In genomic region chr6:45078432-45078831, GRCh38 we compare ENCODE assay signal across 20 cellular contexts.
DNase-seq lines count a peak whose midpoint lies in the region; ATAC-seq, FAIRE-seq and TF ChIP-seq lines count a peak whose summit lies in the region.
"Had no signal": no experiment of that assay in that cellular context is flagged by ENCODE, and none has a peak within 500 bp of the region (broad histone marks: within the 10 kb centered on the region; RNA-seq: fewer than 3 reads in every experiment).

No MANE protein-coding gene starts in this region.

- TF ChIP-seq CTCF in HepG2 (CRISPR knock-in tag; IDR thresholded peaks at IDR 0.05) = no peak
- TF ChIP-seq CTCF in right lobe of liver (IDR thresholded peaks at IDR 0.05) = no peak
- no peak for TF ChIP-seq CTCF in fibroblast of pulmonary artery (IDR thresholded peaks at IDR 0.05; ENCODE audit: low read length, missing control alignments)

- H3K4me3 ChIP-seq in HepG2 (replicated peaks in 1 of 3; ENCODE audit: insufficient read depth in 1 of 3, low read depth in 2 of 3, low read length in 3 of 3) (no peak overlapping the region), right lobe of liver (no peak overlapping the region), fibroblast of pulmonary artery (replicated peaks; ENCODE audit: low read depth, low read length) (no peak overlapping the region)
- H3K4me3 ChIP-seq: A549; BLaER1 treated with 17β-estradiol and CSF1 and Interleukin-3, amounts not matched to agents 10 nM and 100 nM; GM12878 had no signal

- H3K27me3 ChIP-seq in HepG2 (ENCODE audit: control insufficient read depth in 1 of 2, insufficient read depth in 2 of 2, low read length in 2 of 2) (no peaks in the 10 kb centered on the region), right lobe of liver (no peaks in the 10 kb centered on the region)
- H3K27me3 ChIP-seq: BLaER1 treated with 17β-estradiol and CSF1 and Interleukin-3, amounts not matched to agents 10 nM and 100 nM had no signal

- FAIRE-seq in HepG2 (lab: Jason Lieb, UNC) = no peak
- FAIRE-seq: A549, D721Med, GM12878, GM12892, GM18507 had no signal

- no peaks in the 10 kb centered on the region for H4K20me1 ChIP-seq in HepG2 (ENCODE audit: insufficient read depth, low read length)
- H4K20me1 ChIP-seq: BLaER1 treated with 17β-estradiol and CSF1 and Interleukin-3, amounts not matched to agents 10 nM and 100 nM had no signal

- H3K36me3 ChIP-seq in HepG2 (replicated peaks in 1 of 2; ENCODE audit: control insufficient read depth in 1 of 2, insufficient read depth in 2 of 2, low read length in 2 of 2) (no peaks in the 10 kb centered on the region), right lobe of liver (no peaks in the 10 kb centered on the region)

- TF ChIP-seq EP300 in HepG2 (IDR thresholded peaks at IDR 0.05; ENCODE audit: low read depth in 2 of 2, low read length in 2 of 2) = no peak
- no peak for TF ChIP-seq EP300 in HepG2 (CRISPR knock-in tag; IDR thresholded peaks at IDR 0.05; ENCODE audit: borderline replicate concordance)

- H3K79me2 ChIP-seq in HepG2 (ENCODE audit: insufficient read depth, low read length) = no peaks in the 10 kb centered on the region

- H3K27ac ChIP-seq in HepG2 (ENCODE audit: extremely low read length, insufficient read depth, low read length) (no peak overlapping the region), right lobe of liver (no peak overlapping the region)
- H3K27ac ChIP-seq: 22Rv1; A549; BLaER1 treated with 17β-estradiol and CSF1 and Interleukin-3, amounts not matched to agents 10 nM and 100 nM; C4-2B had no signal

- no peak for TF ChIP-seq POLR2A in HepG2 (IDR thresholded peaks at IDR 0.05; ENCODE audit: insufficient read depth in 1 of 2, low read depth in 2 of 2, low read length in 2 of 2)
- TF ChIP-seq POLR2A in right lobe of liver (IDR thresholded peaks at IDR 0.05) = no peak

- intact Hi-C loops in HepG2 (cut with micrococcal nuclease; ENCODE audit: unreplicated experiment) (no loop called here), right lobe of liver (cut with DNase I) (no loop called here)

- H2AFZ ChIP-seq in HepG2 (ENCODE audit: low read length) = no peak overlapping the region

- in situ Hi-C loops in HepG2 (cut with HindIII; ENCODE audit: extremely low pct_ligation_motif_present, low pct_unique_long_range_greater_than_20kb) = no loop called here

- 96% methylated on average over 3 of the region's 3 CpGs for WGBS in HepG2 (ENCODE audit: low lambda C conversion rate)
- 79% methylated on average over 3 of the region's 3 CpGs for WGBS in right lobe of liver (ENCODE audit: insufficient coverage, low coverage, low lambda C conversion rate, missing lambda C conversion rate)

- no peak for TF ChIP-seq RAD21 in HepG2 (CRISPR knock-in tag; IDR thresholded peaks at IDR 0.05)

- BruUV-seq in HepG2 (replicated peaks; lab: Mats Ljungman, UMichigan) = no TSS peak

- no peaks in the 10 kb centered on the region for H3K4me1 ChIP-seq in HepG2 (ENCODE audit: insufficient read depth, low read length)
- H3K4me1 ChIP-seq in right lobe of liver = no peaks in the 10 kb centered on the region
- H3K4me1 ChIP-seq: Caco-2 had no signal

- DNase-seq in HepG2 (ENCODE audit: low spot score) (no peak), right lobe of liver (no peak), fibroblast of pulmonary artery (ENCODE audit: low read depth) (peak; percentile 13), NCI-H1694 treated with DMSO at 0.1 percent for 48 hours (lab: John Stamatoyannopoulos, UW) (no peak)
- DNase-seq: AML-193; Caco-2; Calu3; CD4-positive, alpha-beta T cell; CD8-positive, alpha-beta T cell; DMS79 treated with DMSO at 0.1 percent for 48 hours; GDM1 had no signal

- H3K9me3 ChIP-seq in HepG2 (ENCODE audit: low read length) = peaks cover 20% of the 10 kb centered on the region
- no peaks in the 10 kb centered on the region for H3K9me3 ChIP-seq in right lobe of liver
- H3K9me3 ChIP-seq: A549, Caco-2 had no signal

- POLR2A ChIA-PET in HepG2 (lab: Yijun Ruan, JAX) = no interaction called here

- CTCF ChIA-PET in HepG2 (lab: Yijun Ruan, JAX; ENCODE audit: low intra/inter-chr PET ratio, low total read pairs) = no interaction called here

- no peak overlapping the region for H3K9ac ChIP-seq in HepG2 (ENCODE audit: insufficient read depth, low read depth, low read length)
- H3K9ac ChIP-seq: BLaER1 treated with 17β-estradiol and CSF1 and Interleukin-3, amounts not matched to agents 10 nM and 100 nM had no signal

- H3K4me2 ChIP-seq in HepG2 (ENCODE audit: low read depth, low read length) = no peak overlapping the region
- H3K4me2 ChIP-seq: A549; BLaER1 treated with 17β-estradiol and CSF1 and Interleukin-3, amounts not matched to agents 10 nM and 100 nM had no signal

- ATAC-seq in HepG2 (no peak), right lobe of liver (no peak), HG03565 (IDR thresholded peaks at IDR 0.05; ENCODE audit: unreplicated experiment) (no peak)
- ATAC-seq: A549; CD8-positive, alpha-beta T cell; GM12878 had no signal

TF ChIP-seq in HepG2, 621 proteins besides CTCF, POLR2A, EP300 and RAD21:
- TF ChIP-seq, protein P1, sequence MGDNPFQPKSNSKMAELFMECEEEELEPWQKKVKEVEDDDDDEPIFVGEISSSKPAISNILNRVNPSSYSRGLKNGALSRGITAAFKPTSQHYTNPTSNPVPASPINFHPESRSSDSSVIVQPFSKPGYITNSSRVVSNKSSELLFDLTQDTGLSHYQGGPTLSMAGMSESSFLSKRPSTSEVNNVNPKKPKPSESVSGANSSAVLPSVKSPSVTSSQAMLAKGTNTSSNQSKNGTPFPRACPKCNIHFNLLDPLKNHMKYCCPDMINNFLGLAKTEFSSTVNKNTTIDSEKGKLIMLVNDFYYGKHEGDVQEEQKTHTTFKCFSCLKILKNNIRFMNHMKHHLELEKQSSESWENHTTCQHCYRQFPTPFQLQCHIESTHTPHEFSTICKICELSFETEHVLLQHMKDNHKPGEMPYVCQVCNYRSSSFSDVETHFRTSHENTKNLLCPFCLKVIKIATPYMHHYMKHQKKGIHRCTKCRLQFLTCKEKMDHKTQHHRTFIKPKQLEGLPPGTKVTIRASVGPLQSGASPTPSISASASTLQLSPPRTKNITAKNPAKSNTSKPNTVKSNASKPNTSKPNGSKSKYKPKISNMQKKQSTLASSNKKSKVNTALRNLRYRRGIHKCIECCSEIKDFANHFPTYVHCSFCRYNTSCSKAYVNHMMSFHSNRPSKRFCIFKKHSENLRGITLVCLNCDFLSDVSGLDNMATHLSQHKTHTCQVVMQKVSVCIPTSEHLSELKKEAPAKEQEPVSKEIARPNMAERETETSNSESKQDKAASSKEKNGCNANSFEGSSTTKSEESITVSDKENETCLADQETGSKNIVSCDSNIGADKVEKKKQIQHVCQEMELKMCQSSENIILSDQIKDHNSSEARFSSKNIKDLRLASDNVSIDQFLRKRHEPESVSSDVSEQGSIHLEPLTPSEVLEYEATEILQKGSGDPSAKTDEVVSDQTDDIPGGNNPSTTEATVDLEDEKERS (CRISPR knock-in tag; IDR thresholded peaks at IDR 0.05) = 0 out of 2 replicates have a peak, but pooled peaks have one; percentile 34
- TF ChIP-seq ZNF337 (CRISPR knock-in tag; IDR thresholded peaks at IDR 0.05; ENCODE audit: borderline replicate concordance, low read depth) (peak; percentile 100; the same call in 1 of the 2 replicates), MXD4 (CRISPR knock-in tag; IDR thresholded peaks at IDR 0.05) (no peak)
